12 cellular contexts compared by ENCODE assay signal in genomic region chr3:139982404-139982803, GRCh38. TPM values are rescaled to one million over a fixed set of nuclear protein-coding genes. Genes with fewer than 3 reads are reported as not detected.
A peak's percentile ranks its signal among the peaks of the same experiment; 100 is the strongest.
DNase-seq lines count a peak whose midpoint lies in the region; ATAC-seq and TF ChIP-seq lines count a peak whose summit lies in the region.
"Had no signal": no experiment of that assay in that cellular context is flagged by ENCODE, and none has a peak within 500 bp of the region (broad histone marks: within the 10 kb centered on the region; RNA-seq: fewer than 3 reads in every experiment).

No MANE protein-coding gene starts in this region.

- no peak for TF ChIP-seq POLR2A in prostate gland (IDR thresholded peaks at IDR 0.05)

- H3K36me3 ChIP-seq in Caco-2 (ENCODE audit: control insufficient read depth, insufficient read depth, low read length) (no peaks in the 10 kb centered on the region), adipocyte (ENCODE audit: control insufficient read depth, insufficient read depth, low read length, severe bottlenecking) (no peaks in the 10 kb centered on the region), prostate gland (no peaks in the 10 kb centered on the region)
- H3K36me3 ChIP-seq: gastrocnemius medialis had no signal

- CTCF ChIA-PET in Caco-2 (lab: Charles Lee) = interaction anchor here (0.6 to 0.8 kb wide), 2 partner anchors 68 to 672 kb away, joined by 3 to 5 read pairs; no protein-coding TSS in a partner anchor
- CTCF ChIA-PET in activated CD4-positive, alpha-beta memory T cell treated with anti-CD3 and anti-CD28 coated beads, Interleukin-2, amount 10 ng/mL, durations not matched to agents 7 days and 5 days (lab: Charles Lee) = no interaction called here

- H3K27me3 ChIP-seq in Caco-2 (replicated peaks; ENCODE audit: control insufficient read depth, insufficient read depth, low read length) (no peaks in the 10 kb centered on the region), adipocyte (replicated peaks; ENCODE audit: control insufficient read depth, insufficient read depth, low read length) (peaks cover 6% of the 10 kb centered on the region), prostate gland (replicated peaks; ENCODE audit: insufficient read depth) (no peaks in the 10 kb centered on the region)
- H3K27me3 ChIP-seq: gastrocnemius medialis had no signal

- H3K4me3 ChIP-seq in Caco-2 (ENCODE audit: low read depth, low read length) (no peak overlapping the region), adipocyte (ENCODE audit: low read length) (no peak overlapping the region), prostate gland (no peak overlapping the region)
- H3K4me3 ChIP-seq: gastrocnemius medialis had no signal

- intact Hi-C loops in Caco-2 (cut with micrococcal nuclease; ENCODE audit: unreplicated experiment) (loop anchor here (1.0 to 10.0 kb wide), 2 partner anchors 69 to 222 kb away; no protein-coding TSS in a partner anchor), prostate gland (cut with DNase I) (no loop called here), posterior vena cava (cut with DNase I) (no loop called here)

- no peak overlapping the region for H3K9ac ChIP-seq in adipocyte (ENCODE audit: low read length)

- ATAC-seq in GM18907 (IDR thresholded peaks at IDR 0.05; ENCODE audit: unreplicated experiment) = no peak
- ATAC-seq: activated T-cell treated with anti-CD3 and anti-CD28 coated beads, Interleukin-2, amount 50 U/mL, for 4 hours; gastrocnemius medialis had no signal

- H3K9me3 Mint-ChIP-seq in Caco-2 (ENCODE audit: unreplicated experiment) = no peaks in the 10 kb centered on the region
- H3K9me3 Mint-ChIP-seq in activated CD4-positive, alpha-beta memory T cell treated with anti-CD3 and anti-CD28 coated beads, Interleukin-2, amount 10 ng/mL, durations not matched to agents 7 days and 5 days = no peaks in the 10 kb centered on the region
- H3K9me3 Mint-ChIP-seq: activated T-cell treated with anti-CD3 and anti-CD28 coated beads, Interleukin-2, amount 50 U/mL, for 4 hours had no signal

- no peaks in the 10 kb centered on the region for H3K4me1 Mint-ChIP-seq in Caco-2 (ENCODE audit: low read depth, unreplicated experiment)
- H3K4me1 Mint-ChIP-seq in activated CD4-positive, alpha-beta memory T cell treated with anti-CD3 and anti-CD28 coated beads, Interleukin-2, amount 10 ng/mL, durations not matched to agents 7 days and 5 days = no peaks in the 10 kb centered on the region

- no peak overlapping the region for H3K4me3 Mint-ChIP-seq in Caco-2 (ENCODE audit: unreplicated experiment)
- no peak overlapping the region for H3K4me3 Mint-ChIP-seq in activated CD4-positive, alpha-beta memory T cell treated with anti-CD3 and anti-CD28 coated beads, Interleukin-2, amount 10 ng/mL, durations not matched to agents 7 days and 5 days
- H3K4me3 Mint-ChIP-seq: activated T-cell treated with anti-CD3 and anti-CD28 coated beads, Interleukin-2, amount 50 U/mL, for 4 hours had no signal

- H3K27me3 Mint-ChIP-seq in Caco-2 (ENCODE audit: insufficient read depth, unreplicated experiment) = peaks cover 5% of the 10 kb centered on the region
- no peaks in the 10 kb centered on the region for H3K27me3 Mint-ChIP-seq in activated CD4-positive, alpha-beta memory T cell treated with anti-CD3 and anti-CD28 coated beads, Interleukin-2, amount 10 ng/mL, durations not matched to agents 7 days and 5 days

- WGBS in prostate gland = 76% methylated on average over 1 of the region's 1 CpG

- no peak overlapping the region for H3K27ac ChIP-seq in prostate gland
- H3K27ac ChIP-seq: gastrocnemius medialis had no signal

- H3K36me3 Mint-ChIP-seq in Caco-2 (ENCODE audit: insufficient read depth, unreplicated experiment) = no peaks in the 10 kb centered on the region
- no peaks in the 10 kb centered on the region for H3K36me3 Mint-ChIP-seq in activated CD4-positive, alpha-beta memory T cell treated with anti-CD3 and anti-CD28 coated beads, Interleukin-2, amount 10 ng/mL, durations not matched to agents 7 days and 5 days (ENCODE audit: low read depth)

- DNase-seq in Caco-2 (peak in 1 of 2 experiments; percentile 32), HT-29 (ENCODE audit: low spot score) (peak; percentile 13), adipocyte (ENCODE audit: low read depth) (peak; percentile 22), kidney glomerular epithelial cell (lab: John Stamatoyannopoulos, UW) (peak; percentile 8), prostate gland (ENCODE audit: low spot score) (no peak), posterior vena cava (ENCODE audit: low spot score) (no peak)
- no peak for DNase-seq in activated CD4-positive, alpha-beta memory T cell treated with anti-CD3 and anti-CD28 coated beads, Interleukin-2, amount 10 ng/mL, durations not matched to agents 7 days and 5 days
- DNase-seq: activated T-cell treated with anti-CD3 and anti-CD28 coated beads, Interleukin-2, amount 50 U/mL, for 4 hours; DMS79 treated with DMSO at 0.1 percent for 48 hours; gastrocnemius medialis had no signal

- no peak overlapping the region for H3K27ac Mint-ChIP-seq in Caco-2 (ENCODE audit: unreplicated experiment)
- H3K27ac Mint-ChIP-seq in activated CD4-positive, alpha-beta memory T cell treated with anti-CD3 and anti-CD28 coated beads, Interleukin-2, amount 10 ng/mL, durations not matched to agents 7 days and 5 days = no peak overlapping the region

- POLR2A ChIA-PET in Caco-2 (lab: Charles Lee) = no interaction called here
- POLR2A ChIA-PET in activated CD4-positive, alpha-beta memory T cell treated with anti-CD3 and anti-CD28 coated beads, Interleukin-2, amount 10 ng/mL, durations not matched to agents 7 days and 5 days (lab: Charles Lee) = no interaction called here

- no peaks in the 10 kb centered on the region for H3K9me3 ChIP-seq in Caco-2
- no peaks in the 10 kb centered on the region for H3K9me3 ChIP-seq in adipocyte (ENCODE audit: control insufficient read depth, low read length)
- no peaks in the 10 kb centered on the region for H3K9me3 ChIP-seq in prostate gland
- H3K9me3 ChIP-seq: gastrocnemius medialis had no signal

- BruUV-seq in Caco-2 (replicated peaks; lab: Mats Ljungman, UMichigan) = no TSS peak

- H3K4me1 ChIP-seq in Caco-2 = no peaks in the 10 kb centered on the region
- no peaks in the 10 kb centered on the region for H3K4me1 ChIP-seq in adipocyte (ENCODE audit: control insufficient read depth, insufficient read depth, low read length)
- H3K4me1 ChIP-seq in prostate gland (replicated peaks) = no peaks in the 10 kb centered on the region
- H3K4me1 ChIP-seq: gastrocnemius medialis had no signal

- TF ChIP-seq CTCF in Caco-2 (IDR thresholded peaks at IDR 0.05; ENCODE audit: insufficient read depth in 1 of 2, low read depth in 1 of 2, low read length in 1 of 2, severe bottlenecking in 1 of 2, unreplicated experiment in 1 of 2) = peak; percentile 29 to 65
- TF ChIP-seq CTCF in prostate gland (IDR thresholded peaks at IDR 0.05) = peak in 1 of 4 experiments; percentile 6

RNA-seq across cellular contexts. Expression of gene CLSTN2, which starts 47.4 kb away (rescaled TPM):
- total RNA-seq in Caco-2 (2022) = 20.1 and 26.1 TPM in 2 replicates
- not detected in 2 replicates for total RNA-seq in HT-29 (2014; rRNA removed; shearing (Covaris generic))
- total RNA-seq in prostate gland = 10 to 100 TPM in 1 of 2 donors, 1 to 10 TPM in 1; 3.5 to 60.3 TPM
- total RNA-seq in activated CD4-positive, alpha-beta memory T cell treated with anti-CD3 and anti-CD28 coated beads, Interleukin-2, amount 10 ng/mL, durations not matched to agents 7 days and 5 days = not detected
- total RNA-seq in posterior vena cava = 10 to 100 TPM; 22.2 to 28.0 TPM
- total RNA-seq: mononuclear cell had no signal

Comparison
In these comparisons a context has a peak if more than half of its experiments do, and no peak if none do; other contexts are left out.
1. DNase-seq: peak in HT-29 (single experiment), adipocyte (single experiment) and kidney glomerular epithelial cell (single experiment); none in prostate gland (single experiment), activated CD4-positive, alpha-beta memory T cell treated with anti-CD3 and anti-CD28 coated beads, Interleukin-2, amount 10 ng/mL, durations not matched to agents 7 days and 5 days (single experiment) and posterior vena cava (single experiment).